13 cellular contexts compared by ENCODE assay signal in the genomic region with DNA sequence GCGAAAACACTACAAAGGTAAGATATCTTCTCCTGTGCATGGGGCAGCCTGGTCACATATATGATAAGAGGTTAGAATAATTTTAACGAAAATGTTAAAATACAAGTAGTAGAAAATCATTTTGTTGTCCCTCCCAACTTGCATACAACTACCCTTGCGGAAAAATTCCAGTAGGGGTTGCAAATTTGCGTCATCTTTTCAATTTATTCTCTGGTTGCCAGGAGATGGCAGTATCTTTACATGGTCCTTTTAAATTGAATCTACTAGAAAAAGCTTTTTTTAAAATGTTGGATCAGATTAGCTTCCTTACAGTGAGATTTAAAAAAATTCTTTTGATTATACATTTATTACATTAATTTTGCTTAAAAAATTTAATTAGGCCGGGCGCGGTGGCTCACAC. TPM values are rescaled to one million over a fixed set of nuclear protein-coding genes. Genes with fewer than 3 reads are reported as not detected.
DNase-seq lines count a peak whose midpoint lies in the region; ATAC-seq, FAIRE-seq and TF ChIP-seq lines count a peak whose summit lies in the region.
"Had no signal": no experiment of that assay in that cellular context is flagged by ENCODE, and none has a peak within 500 bp of the region (broad histone marks: within the 10 kb centered on the region; RNA-seq: fewer than 3 reads in every experiment).

No MANE protein-coding gene starts in this region.

- FAIRE-seq in endometrium (lab: Jason Lieb, UNC) (peak; percentile 26), HTR-8/SVneo (lab: Jason Lieb, UNC) (no peak)
- FAIRE-seq: keratinocyte had no signal

- H3K36me3 Mint-ChIP-seq in progenitor cell of endocrine pancreas (ENCODE audit: insufficient read depth), result peaks cover 22% of the 10 kb centered on the region
- peaks cover 50% of the 10 kb centered on the region for H3K36me3 Mint-ChIP-seq in stimulated activated memory B cell treated with anti-CD40 and anti-IgM and Interleukin-4, amounts not matched to agents 10 μg/mL and 1 μg/mL and 100 μg/mL, for 72 hours

- no peaks in the 10 kb centered on the region for H3K27me3 Mint-ChIP-seq in progenitor cell of endocrine pancreas
- H3K27me3 Mint-ChIP-seq in stimulated activated memory B cell treated with anti-CD40 and anti-IgM and Interleukin-4, amounts not matched to agents 10 μg/mL and 1 μg/mL and 100 μg/mL, for 72 hours, result no peaks in the 10 kb centered on the region
- H3K27me3 Mint-ChIP-seq: dendritic cell treated with granulocyte-macrophage colony-stimulating factor and Interleukin-4, amounts not matched to agents 40 ng/mL and 50 ng/mL, for 4 days had no signal

- H3K27ac Mint-ChIP-seq in progenitor cell of endocrine pancreas, result no peak overlapping the region
- H3K27ac Mint-ChIP-seq in stimulated activated memory B cell treated with anti-CD40 and anti-IgM and Interleukin-4, amounts not matched to agents 10 μg/mL and 1 μg/mL and 100 μg/mL, for 72 hours, result no peak overlapping the region
- H3K27ac Mint-ChIP-seq: dendritic cell treated with granulocyte-macrophage colony-stimulating factor and Interleukin-4, amounts not matched to agents 40 ng/mL and 50 ng/mL, for 4 days had no signal

- DNase-seq in NCI-H2107 treated with DMSO at 0.1 percent for 48 hours (lab: John Stamatoyannopoulos, UW; ENCODE audit: unreplicated experiment) (peak; percentile 18), NCI-H2107 (lab: John Stamatoyannopoulos, UW) (no peak), NCI-H2171 treated with DMSO at 0.1 percent for 48 hours (lab: John Stamatoyannopoulos, UW) (peak; percentile 62), progenitor cell of endocrine pancreas (ENCODE audit: low spot score, unreplicated experiment) (no peak), HTR-8/SVneo (ENCODE audit: insufficient read length, low spot score) (no peak)
- DNase-seq in central memory CD4-positive, alpha-beta T cell, result no peak
- DNase-seq: right cardiac atrium; stimulated activated CD8-positive, alpha-beta memory T cell treated with anti-CD3 and anti-CD28 coated beads, Interleukin-4, amount 100 ng/mL, for 48 hours had no signal

- H3K4me1 Mint-ChIP-seq in progenitor cell of endocrine pancreas (ENCODE audit: low read depth), result no peaks in the 10 kb centered on the region
- peaks cover 15% of the 10 kb centered on the region for H3K4me1 Mint-ChIP-seq in stimulated activated memory B cell treated with anti-CD40 and anti-IgM and Interleukin-4, amounts not matched to agents 10 μg/mL and 1 μg/mL and 100 μg/mL, for 72 hours

- H3K9me3 Mint-ChIP-seq in progenitor cell of endocrine pancreas (ENCODE audit: low read depth), result no peaks in the 10 kb centered on the region
- H3K9me3 Mint-ChIP-seq in stimulated activated memory B cell treated with anti-CD40 and anti-IgM and Interleukin-4, amounts not matched to agents 10 μg/mL and 1 μg/mL and 100 μg/mL, for 72 hours, result no peaks in the 10 kb centered on the region
- H3K9me3 Mint-ChIP-seq: activated T-helper 1 cell treated with anti-CD3 and anti-CD28 coated beads, Interleukin-12 subunit alpha, Interleukin-12 subunit beta, Interleukin-2, Interleukin-4 antibody, amounts not matched to agents 30 ng/mL and 10 ng/mL and 1 ng/mL, durations not matched to agents 14 hours and 24 hours and 36 hours; dendritic cell treated with granulocyte-macrophage colony-stimulating factor and Interleukin-4, amounts not matched to agents 40 ng/mL and 50 ng/mL, for 4 days had no signal

- no peak overlapping the region for H3K4me3 Mint-ChIP-seq in progenitor cell of endocrine pancreas (ENCODE audit: low read depth)
- H3K4me3 Mint-ChIP-seq in stimulated activated memory B cell treated with anti-CD40 and anti-IgM and Interleukin-4, amounts not matched to agents 10 μg/mL and 1 μg/mL and 100 μg/mL, for 72 hours, result no peak overlapping the region
- H3K4me3 Mint-ChIP-seq: activated T-helper 1 cell treated with anti-CD3 and anti-CD28 coated beads, Interleukin-12 subunit alpha, Interleukin-12 subunit beta, Interleukin-2, Interleukin-4 antibody, amounts not matched to agents 30 ng/mL and 10 ng/mL and 1 ng/mL, durations not matched to agents 14 hours and 24 hours and 36 hours; dendritic cell treated with granulocyte-macrophage colony-stimulating factor and Interleukin-4, amounts not matched to agents 40 ng/mL and 50 ng/mL, for 4 days had no signal

- no peak for ATAC-seq in stimulated activated memory B cell treated with anti-CD40 and anti-IgM and Interleukin-4, amounts not matched to agents 10 μg/mL and 1 μg/mL and 100 μg/mL, for 72 hours
- ATAC-seq: right cardiac atrium had no signal

- TF ChIP-seq CTCF in progenitor cell of endocrine pancreas (IDR thresholded peaks at IDR 0.05; ENCODE audit: unreplicated experiment), result peak; percentile 34

RNA-seq across cellular contexts. Expression of gene S100PBP, which starts 10.9 kb away (rescaled TPM):
- 62.6 and 66.1 TPM in 2 replicates for total RNA-seq in progenitor cell of endocrine pancreas

RNA-seq across cellular contexts. Expression of gene YARS1, which starts 11.2 kb away (rescaled TPM):
- total RNA-seq in progenitor cell of endocrine pancreas, result 101 and 110 TPM in 2 replicates

RNA-seq across cellular contexts. Expression of gene FNDC5, which starts 42.4 kb away (rescaled TPM):
- total RNA-seq in progenitor cell of endocrine pancreas, result 6.3 and 7.8 TPM in 2 replicates
- total RNA-seq: activated T-helper 1 cell treated with anti-CD3 and anti-CD28 coated beads, Interleukin-12 subunit alpha, Interleukin-12 subunit beta, Interleukin-2, Interleukin-4 antibody, amounts not matched to agents 30 ng/mL and 10 ng/mL and 1 ng/mL, durations not matched to agents 14 hours and 24 hours and 36 hours had no signal

RNA-seq across cellular contexts. Expression of gene HPCA, which starts 58.0 kb away (rescaled TPM):
- total RNA-seq in progenitor cell of endocrine pancreas, result 0.96 and 1.1 TPM in 2 replicates
- total RNA-seq: activated T-helper 1 cell treated with anti-CD3 and anti-CD28 coated beads, Interleukin-12 subunit alpha, Interleukin-12 subunit beta, Interleukin-2, Interleukin-4 antibody, amounts not matched to agents 30 ng/mL and 10 ng/mL and 1 ng/mL, durations not matched to agents 14 hours and 24 hours and 36 hours; right cardiac atrium had no signal

Comparison
In these comparisons a context has a peak if more than half of its experiments do, and no peak if none do; other contexts are left out.
1. DNase-seq: peak in NCI-H2107 treated with DMSO at 0.1 percent for 48 hours (single experiment) and NCI-H2171 treated with DMSO at 0.1 percent for 48 hours (single experiment); none in NCI-H2107 (single experiment), progenitor cell of endocrine pancreas (single experiment), HTR-8/SVneo (single experiment) and central memory CD4-positive, alpha-beta T cell (single experiment).